In genomic region chr6:157531169-157531985, GRCh38 we compare ENCODE assay signal across 18 cellular contexts.
DNase-seq lines count a peak whose midpoint lies in the region; ATAC-seq, FAIRE-seq and TF ChIP-seq lines count a peak whose summit lies in the region.
"Had no signal": no experiment of that assay in that cellular context is flagged by ENCODE, and none has a peak within 500 bp of the region (broad histone marks: within the 10 kb centered on the region; RNA-seq: fewer than 3 reads in every experiment).

No MANE protein-coding gene starts in this region.

- H3K18ac ChIP-seq in H1 (ENCODE audit: extremely low read depth, low read length) = peak overlapping the region; percentile 89

- H3K23me2 ChIP-seq in H1 (ENCODE audit: low read depth, low read length) = no peaks in the 10 kb centered on the region

- H4K20me1 ChIP-seq in H1 (replicated peaks in 1 of 2; ENCODE audit: control insufficient read depth in 1 of 2, insufficient read depth in 2 of 2, low read length in 2 of 2) = no peaks in the 10 kb centered on the region

- H3K14ac ChIP-seq in H1 (ENCODE audit: insufficient read length) = no peak overlapping the region

- no peak for TF ChIP-seq CTCF in H1 (IDR thresholded peaks at IDR 0.05; ENCODE audit: control extremely low read depth in 1 of 3, insufficient read depth in 1 of 3, low read depth in 1 of 3, low read length in 3 of 3)
- TF ChIP-seq CTCF in right lobe of liver (IDR thresholded peaks at IDR 0.05) = no peak
- no peak for TF ChIP-seq CTCF in transverse colon (IDR thresholded peaks at IDR 0.05)

- H3K9ac ChIP-seq in H1 (replicated peaks in 1 of 4; ENCODE audit: extremely low read depth in 1 of 4, low read depth in 3 of 4, low read length in 3 of 4) = no peak overlapping the region

- peak overlapping the region; percentile 53; the same call in 1 of the 2 replicates for H2BK15ac ChIP-seq in H1 (ENCODE audit: low read length)

- peak overlapping the region; percentile 99 for H2BK20ac ChIP-seq in H1 (ENCODE audit: low read length)

- H3K27me3 ChIP-seq in H1 (replicated peaks in 1 of 4; ENCODE audit: control insufficient read depth in 3 of 4, extremely low read depth in 1 of 4, insufficient read depth in 3 of 4, low read length in 3 of 4) (0 out of 7 replicates have a peak, but pooled peaks cover 0 to 2% (median 0%) of the 10 kb centered on the region in 4 experiments), right lobe of liver (no peaks in the 10 kb centered on the region), transverse colon (no peaks in the 10 kb centered on the region)
- H3K27me3 ChIP-seq: heart right ventricle, left lung had no signal

- H3K36me3 ChIP-seq in H1 (ENCODE audit: control insufficient read depth in 2 of 4, insufficient read depth in 4 of 4, low read length in 3 of 4) = no peaks in the 10 kb centered on the region
- H3K36me3 ChIP-seq in right lobe of liver = no peaks in the 10 kb centered on the region
- H3K36me3 ChIP-seq in transverse colon = no peaks in the 10 kb centered on the region
- H3K36me3 ChIP-seq: heart right ventricle, left lung had no signal

- FAIRE-seq in H1 (lab: Jason Lieb, UNC) = no peak
- FAIRE-seq: astrocyte, colon had no signal

- H2AFZ ChIP-seq in H1 (ENCODE audit: low read length) = no peak overlapping the region; the same call in 1 of the 2 replicates

- peak overlapping the region; percentile 96 for H3K4ac ChIP-seq in H1 (replicated peaks; ENCODE audit: insufficient read length, low read depth, low read length)

- H4K91ac ChIP-seq in H1 (replicated peaks; ENCODE audit: insufficient read length, low read length) = peak overlapping the region; percentile 88

- intact Hi-C loops in right lobe of liver (cut with DNase I) = no loop called here
- intact Hi-C loops in transverse colon (cut with DNase I; ENCODE audit: low total_unique reads) = no loop called here

- peak overlapping the region; percentile 93; the same call in 1 of the 2 replicates for H2BK5ac ChIP-seq in H1 (ENCODE audit: low read depth, low read length)

- no peaks in the 10 kb centered on the region for H3K9me3 ChIP-seq in H1 (ENCODE audit: insufficient read depth in 2 of 2, low read depth in 1 of 2, low read length in 1 of 2)
- H3K9me3 ChIP-seq in right lobe of liver = no peaks in the 10 kb centered on the region
- no peaks in the 10 kb centered on the region for H3K9me3 ChIP-seq in transverse colon
- H3K9me3 ChIP-seq: heart right ventricle, left lung had no signal

- DNase-seq in HT-29 (ENCODE audit: low spot score) (peak; percentile 66), H1 (ENCODE audit: low read depth in 1 of 2, low spot score in 2 of 2) (no peak), right lobe of liver (peak; percentile 89 to 94 (median 92)), transverse colon (peak; percentile 78), 8988T (no peak)
- DNase-seq: activated CD4-positive, alpha-beta T cell treated with anti-CD3 and anti-CD28 coated beads for 36 hours; activated naive CD4-positive, alpha-beta T cell treated with Interleukin-2 at 50 U/mL for 16 hours; C1 segment of cervical spinal cord; heart right ventricle; KG1; left lung; naive thymus-derived CD4-positive, alpha-beta T cell; NCI-H1105 treated with DMSO at 0.1 percent for 48 hours; SIG-M5 had no signal

- peak overlapping the region; percentile 81 for H2BK120ac ChIP-seq in H1 (replicated peaks; ENCODE audit: low read depth, low read length)

- peak; percentile 82 to 94 (median 88) for ATAC-seq in right lobe of liver
- no peak for ATAC-seq in GM18907 (IDR thresholded peaks at IDR 0.05; ENCODE audit: unreplicated experiment)
- ATAC-seq in GM21526 (IDR thresholded peaks at IDR 0.05; ENCODE audit: low FRiP score, unreplicated experiment) = no peak
- ATAC-seq: activated CD4-positive, alpha-beta T cell treated with anti-CD3 and anti-CD28 coated beads for 36 hours; left lung; naive thymus-derived CD4-positive, alpha-beta T cell had no signal

- TF ChIP-seq EP300 in H1 (IDR thresholded peaks at IDR 0.05; ENCODE audit: borderline replicate concordance in 1 of 2, low read depth in 2 of 2, low read length in 2 of 2) (peak in 1 of 2 experiments; percentile 28; a peak in 1 of 3 replicates), transverse colon (IDR thresholded peaks at IDR 0.05; ENCODE audit: low read depth) (no peak)

- H3K56ac ChIP-seq in H1 (replicated peaks; ENCODE audit: insufficient read length, low read depth, low read length) = no peak overlapping the region

- H2BK12ac ChIP-seq in H1 (ENCODE audit: low read depth, low read length) = peak overlapping the region; percentile 94; the same call in 1 of the 2 replicates

- no peak overlapping the region for H4K5ac ChIP-seq in H1 (ENCODE audit: insufficient read length, low read depth, low read length)

- WGBS in H1 (ENCODE audit: extremely low coverage in 1 of 2, insufficient coverage in 1 of 2, insufficient read length in 1 of 2, insufficient replicate concordance in 2 of 2, low coverage in 1 of 2, low lambda C conversion rate in 2 of 2, missing lambda C conversion rate in 1 of 2), 2 experiments = 87% methylated on average over 25 of the region's 25 CpGs; no CpG with 5 or more reads in 1 of the 2 experiments
- WGBS in right lobe of liver (ENCODE audit: insufficient coverage, low coverage, low lambda C conversion rate, missing lambda C conversion rate) = 44% methylated on average over 8 of the region's 25 CpGs
- 73% methylated on average over 25 of the region's 25 CpGs; no CpG with 5 or more reads in 1 of the 2 donors for WGBS in transverse colon (ENCODE audit: low coverage in 1 of 2), 2 donors

- H3K79me2 ChIP-seq in H1 (ENCODE audit: control insufficient read depth in 1 of 2, insufficient read depth in 2 of 2, low read length in 2 of 2) = no peaks in the 10 kb centered on the region

- H3K4me2 ChIP-seq in H1 (ENCODE audit: insufficient read depth in 1 of 2, low read depth in 2 of 2, low read length in 2 of 2) = peak overlapping the region; percentile 2 to 16; a peak in 1 of 4 replicates

- H4K8ac ChIP-seq in H1 (ENCODE audit: extremely low read depth, insufficient read depth, low read length) = peak overlapping the region; percentile 51; the same call in 1 of the 2 replicates

- in situ Hi-C loops in transverse colon (cut with MboI; ENCODE audit: low pct_ligation_motif_present in 1 of 4, low pct_unique_long_range_greater_than_20kb in 1 of 4, low sequenced_read_pairs in 3 of 4) = no loop called here

- no peak; a peak in 1 of 4 replicates for TF ChIP-seq RAD21 in H1 (IDR thresholded peaks at IDR 0.05 in 1 of 2, conservative IDR thresholded peaks at IDR 0.05 in 1 of 2; ENCODE audit: low read depth in 2 of 2, low read length in 2 of 2)

- H2AK5ac ChIP-seq in H1 (ENCODE audit: low read depth, low read length) = peak overlapping the region; percentile 84

- H3K79me1 ChIP-seq in H1 (ENCODE audit: low read depth, low read length) = no peaks in the 10 kb centered on the region

- H3K23ac ChIP-seq in H1 (ENCODE audit: insufficient read length) = no peak overlapping the region

- H3K4me1 ChIP-seq in H1 (replicated peaks in 1 of 4; ENCODE audit: control insufficient read depth in 3 of 4, insufficient read depth in 4 of 4, low read length in 3 of 4) (peaks cover 11 to 31% (median 23%) of the 10 kb centered on the region in 4 experiments), right lobe of liver (peaks cover 0 to 68% (median 30%) of the 10 kb centered on the region in 4 donors), transverse colon (peaks cover 0 to 39% (median 21%) of the 10 kb centered on the region in 4 donors)

- H3K4me3 ChIP-seq in H1 (ENCODE audit: extremely low read depth in 1 of 4, insufficient read depth in 2 of 4, low read depth in 3 of 4, low read length in 4 of 4) = no peak overlapping the region; a peak in 1 of 8 replicates
- H3K4me3 ChIP-seq in right lobe of liver = peak overlapping the region in 1 of 3 donors; percentile 17
- no peak overlapping the region for H3K4me3 ChIP-seq in transverse colon
- H3K4me3 ChIP-seq: heart right ventricle, left lung had no signal

- H3K27ac ChIP-seq in H1 (ENCODE audit: low read depth, low read length) = no peak overlapping the region
- peak overlapping the region; percentile 68 to 86 (median 83) for H3K27ac ChIP-seq in right lobe of liver
- peak overlapping the region in 2 of 4 donors; percentile 30 for H3K27ac ChIP-seq in transverse colon
- H3K27ac ChIP-seq: heart right ventricle, left lung had no signal

- CTCF ChIA-PET in H1 (lab: Charles Lee; ENCODE audit: partially characterized antibody) = no interaction called here

- POLR2A ChIA-PET in H1 (lab: Charles Lee; ENCODE audit: partially characterized antibody) = interaction anchor here (0.6 to 1.7 kb wide), 7 partner anchors 12 to 192 kb away, joined by 3 to 7 read pairs (median 3); no protein-coding TSS in a partner anchor

- TF ChIP-seq POLR2A in H1 (IDR thresholded peaks at IDR 0.05; ENCODE audit: control extremely low read depth in 1 of 2, low read depth in 2 of 2, low read length in 2 of 2) = no peak
- TF ChIP-seq POLR2A in right lobe of liver (IDR thresholded peaks at IDR 0.05) = peak; percentile 71
- TF ChIP-seq POLR2A in transverse colon (IDR thresholded peaks at IDR 0.05) = peak; percentile 33

TF ChIP-seq in H1, 55 proteins besides CTCF, POLR2A, EP300 and RAD21 (continues in another document):
- TF ChIP-seq E2F6 (IDR thresholded peaks at IDR 0.05) (peak; percentile 93), KDM4A (IDR thresholded peaks at IDR 0.05; ENCODE audit: low read depth, low read length, severe bottlenecking) (no peak), MAX (IDR thresholded peaks at IDR 0.05) (peak; percentile 98), TCF12 (IDR thresholded peaks at IDR 0.05; ENCODE audit: low read depth, low read length) (peak; percentile 83), GTF2F1 (IDR thresholded peaks at IDR 0.05; ENCODE audit: borderline replicate concordance, low read depth, low read length) (no peak), KDM5A (IDR thresholded peaks at IDR 0.05; ENCODE audit: low read length) (no peak), RBBP5 (IDR thresholded peaks at IDR 0.05; ENCODE audit: borderline replicate concordance, low read depth, low read length) (0 out of 2 replicates have a peak, but pooled peaks have one; percentile 73), ATF3 (IDR thresholded peaks at IDR 0.05; ENCODE audit: insufficient read depth, low read depth, low read length) (no peak), EGR1 (IDR thresholded peaks at IDR 0.05; ENCODE audit: borderline replicate concordance, low read depth, low read length) (no peak)

Comparison
In these comparisons a context has a peak if more than half of its experiments do, and no peak if none do; other contexts are left out.
1. DNase-seq: peak in HT-29 (single experiment), right lobe of liver (3 of 3) and transverse colon (single experiment); none in H1 (0 of 2) and 8988T (single experiment).
2. POLR2A ChIP-seq: peak in right lobe of liver (single experiment) and transverse colon (single experiment); none in H1 (0 of 2).
3. ATAC-seq: peak in right lobe of liver (4 of 4); none in GM18907 (single experiment) and GM21526 (single experiment).